ENCODE assay signal across 7 cellular contexts in the genomic region with DNA sequence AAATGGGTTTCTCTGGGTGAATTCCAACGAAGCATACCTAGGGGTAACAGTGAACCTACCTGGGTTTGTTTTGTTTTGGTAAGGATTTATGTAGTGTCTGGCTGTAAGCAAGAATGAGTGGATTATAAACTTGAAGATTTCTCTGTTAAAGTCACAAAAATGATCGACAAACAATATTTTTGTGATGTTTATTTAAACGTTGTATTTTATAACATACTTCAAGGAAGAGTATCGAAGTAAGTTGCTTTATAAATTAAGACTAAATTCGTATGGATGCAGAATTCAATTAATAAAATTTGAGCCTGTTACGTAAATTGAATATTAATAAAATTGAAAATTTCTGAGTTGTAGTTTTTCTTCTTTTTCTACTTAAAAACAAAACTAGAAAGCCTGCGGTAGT. TPM values are rescaled to one million over a fixed set of nuclear protein-coding genes. Genes with fewer than 3 reads are reported as not detected.
DNase-seq lines count a peak whose midpoint lies in the region; ATAC-seq and TF ChIP-seq lines count a peak whose summit lies in the region.

No MANE protein-coding gene starts in this region.

- no peaks in the 10 kb centered on the region for H3K79me2 ChIP-seq in HCT116 (ENCODE audit: insufficient read depth, low read length)
- no peaks in the 10 kb centered on the region for H3K79me2 ChIP-seq in hepatocyte
- no peaks in the 10 kb centered on the region for H3K79me2 ChIP-seq in smooth muscle cell (ENCODE audit: low read depth)

- H3K9me2 ChIP-seq in HCT116 (ENCODE audit: insufficient read depth) (no peaks in the 10 kb centered on the region), hepatocyte (replicated peaks; ENCODE audit: insufficient read depth) (no peaks in the 10 kb centered on the region)

- POLR2A ChIA-PET in HCT116 (lab: Charles Lee) = no interaction called here
- POLR2A ChIA-PET in activated B cell treated with CpG ODN at 0.5 μM for 24 hours (lab: Charles Lee) = interaction anchor here (1.0 kb wide), 1 partner anchor 109 kb away, joined by 4 read pairs; a partner anchor contains a TSS

- BruUV-seq in HCT116 (replicated peaks; lab: Mats Ljungman, UMichigan) = no TSS peak

- peaks cover 4% of the 10 kb centered on the region for H3F3A ChIP-seq in smooth muscle cell (ENCODE audit: low read depth)

- H3K4me1 ChIP-seq in HCT116 (ENCODE audit: control insufficient read depth in 1 of 2, insufficient read depth in 2 of 2, low read length in 2 of 2) (peaks cover 6 to 19% of the 10 kb centered on the region in 2 experiments; a peak in 3 of 4 replicates), hepatocyte (ENCODE audit: insufficient read depth) (no peaks in the 10 kb centered on the region), smooth muscle cell (ENCODE audit: low read depth) (no peaks in the 10 kb centered on the region)

- no peak for TF ChIP-seq POLR2A in HCT116 (IDR thresholded peaks at IDR 0.05; ENCODE audit: borderline replicate concordance, extremely low read depth, insufficient read depth, insufficient read length)

- ATAC-seq in HCT116 (no peak), activated B cell treated with CpG ODN at 0.5 μM for 24 hours (ENCODE audit: low read depth) (no peak)

- TF ChIP-seq CTCF in HCT116 (IDR thresholded peaks at IDR 0.05 in 2 of 3, conservative IDR thresholded peaks at IDR 0.05 in 1 of 3; ENCODE audit: borderline replicate concordance in 1 of 3, insufficient read depth in 1 of 3, low read depth in 2 of 3, low read length in 2 of 3) (no peak), activated B cell treated with CpG ODN at 0.5 μM for 24 hours (IDR thresholded peaks at IDR 0.05) (no peak), hepatocyte (IDR thresholded peaks at IDR 0.05; ENCODE audit: poor library complexity) (no peak), smooth muscle cell (IDR thresholded peaks at IDR 0.05; ENCODE audit: borderline replicate concordance, insufficient read depth, poor library complexity, severe bottlenecking) (no peak)

- H3K4me2 ChIP-seq in HCT116 (ENCODE audit: low read length) (peak overlapping the region; percentile 91), hepatocyte (peak overlapping the region; percentile 99), smooth muscle cell (peak overlapping the region; percentile 83)

- H3K4me3 ChIP-seq in HCT116 (replicated peaks in 1 of 2; ENCODE audit: low read depth in 1 of 2, low read length in 2 of 2) = peak overlapping the region; percentile 58 to 69
- H3K4me3 ChIP-seq in hepatocyte = peak overlapping the region; percentile 87
- peak overlapping the region; percentile 55 for H3K4me3 ChIP-seq in smooth muscle cell

- peaks cover 18% of the 10 kb centered on the region for H3K4me1 Mint-ChIP-seq in activated B cell treated with CpG ODN at 0.5 μM for 24 hours

- no peak for TF ChIP-seq RAD21 in HCT116 (IDR thresholded peaks at IDR 0.05; ENCODE audit: low read depth)

- H3K36me3 ChIP-seq in HCT116 (ENCODE audit: control insufficient read depth in 1 of 2, insufficient read depth in 2 of 2, low read length in 2 of 2) = no peaks in the 10 kb centered on the region
- no peaks in the 10 kb centered on the region for H3K36me3 ChIP-seq in hepatocyte (replicated peaks; ENCODE audit: insufficient read depth, low read depth)
- no peaks in the 10 kb centered on the region for H3K36me3 ChIP-seq in smooth muscle cell (ENCODE audit: low read depth)

- H4K20me1 ChIP-seq in HCT116 (ENCODE audit: insufficient read depth) (no peaks in the 10 kb centered on the region), hepatocyte (ENCODE audit: insufficient read depth, poor library complexity, severe bottlenecking) (no peaks in the 10 kb centered on the region), smooth muscle cell (ENCODE audit: low read depth) (no peaks in the 10 kb centered on the region)

- H3K9ac ChIP-seq in HCT116 (ENCODE audit: low read length) (peak overlapping the region; percentile 61), smooth muscle cell (ENCODE audit: low read depth) (no peak overlapping the region)

- H3K27me3 ChIP-seq in HCT116 (ENCODE audit: insufficient read depth, low read length) (no peaks in the 10 kb centered on the region), hepatocyte (peaks cover 3% of the 10 kb centered on the region), smooth muscle cell (ENCODE audit: low read depth) (peaks cover 51% of the 10 kb centered on the region)

- RAD21 ChIA-PET in HCT116 (lab: Charles Lee; ENCODE audit: low non-redundant PET in 1 of 2, low total read pairs in 2 of 2, uncharacterized antibody in 2 of 2, unreplicated experiment in 2 of 2) = no interaction called here

- H3K36me3 Mint-ChIP-seq in activated B cell treated with CpG ODN at 0.5 μM for 24 hours (ENCODE audit: low read depth) = peaks cover 4% of the 10 kb centered on the region

- H3K27ac ChIP-seq in HCT116 (ENCODE audit: low read depth, low read length) (peak overlapping the region; percentile 69; the same call in 1 of the 2 replicates), hepatocyte (peak overlapping the region; percentile 62), smooth muscle cell (ENCODE audit: low read depth) (no peak overlapping the region)

- DNase-seq in HCT116 (ENCODE audit: low read depth, low spot score) (no peak), activated B cell treated with CpG ODN at 0.5 μM for 24 hours (no peak), hepatocyte (ENCODE audit: low spot score) (no peak), smooth muscle cell (lab: John Stamatoyannopoulos, UW; ENCODE audit: unreplicated experiment) (no peak), NCI-H1048 (lab: John Stamatoyannopoulos, UW) (no peak), SHP77 (lab: John Stamatoyannopoulos, UW) (no peak), NCI-H1092 (lab: John Stamatoyannopoulos, UW) (no peak)

- H2AFZ ChIP-seq in HCT116 (ENCODE audit: low read depth, low read length, poor library complexity, severe bottlenecking) = peak overlapping the region; percentile 81
- H2AFZ ChIP-seq in hepatocyte = peak overlapping the region; percentile 93
- H2AFZ ChIP-seq in smooth muscle cell (ENCODE audit: low read depth) = peak overlapping the region; percentile 69

- CTCF ChIA-PET in HCT116 (lab: Charles Lee) = no interaction called here
- CTCF ChIA-PET in activated B cell treated with CpG ODN at 0.5 μM for 24 hours (lab: Charles Lee) = no interaction called here

- H3K27ac Mint-ChIP-seq in activated B cell treated with CpG ODN at 0.5 μM for 24 hours = peak overlapping the region; percentile 84

- H3K9me3 Mint-ChIP-seq in activated B cell treated with CpG ODN at 0.5 μM for 24 hours = no peaks in the 10 kb centered on the region

- H3K9me3 ChIP-seq in HCT116 (ENCODE audit: control insufficient read depth in 1 of 2, insufficient read depth in 1 of 2, low read depth in 1 of 2, low read length in 2 of 2) (no peaks in the 10 kb centered on the region), hepatocyte (ENCODE audit: low read depth) (no peaks in the 10 kb centered on the region), smooth muscle cell (replicated peaks; ENCODE audit: low read depth) (no peaks in the 10 kb centered on the region)

- intact Hi-C loops in HCT116 (cut with micrococcal nuclease) = no loop called here
- intact Hi-C loops in activated B cell treated with CpG ODN at 0.5 μM for 24 hours (cut with micrococcal nuclease) = loop anchor here (1.0 kb wide), 1 partner anchor 251 kb away; a partner anchor contains a TSS

- H3K4me3 Mint-ChIP-seq in activated B cell treated with CpG ODN at 0.5 μM for 24 hours = peak overlapping the region; percentile 86

- 66% methylated on average over 7 of the region's 7 CpGs for WGBS in hepatocyte (ENCODE audit: low lambda C conversion rate, missing lambda C conversion rate)
- WGBS in smooth muscle cell (ENCODE audit: low lambda C conversion rate) = 57% methylated on average over 7 of the region's 7 CpGs

- H3K27me3 Mint-ChIP-seq in activated B cell treated with CpG ODN at 0.5 μM for 24 hours = no peaks in the 10 kb centered on the region

TF ChIP-seq in HCT116, 20 proteins besides CTCF, POLR2A, EP300 and RAD21 (continues in another document):
- TF ChIP-seq, protein P1, sequence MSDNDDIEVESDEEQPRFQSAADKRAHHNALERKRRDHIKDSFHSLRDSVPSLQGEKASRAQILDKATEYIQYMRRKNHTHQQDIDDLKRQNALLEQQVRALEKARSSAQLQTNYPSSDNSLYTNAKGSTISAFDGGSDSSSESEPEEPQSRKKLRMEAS (IDR thresholded peaks at IDR 0.05) = no peak
- TF ChIP-seq FOSL1 (IDR thresholded peaks at IDR 0.05; ENCODE audit: low read depth) = no peak
- TF ChIP-seq TCF7L2 (IDR thresholded peaks at IDR 0.05; ENCODE audit: borderline replicate concordance, extremely low read depth, insufficient read depth, insufficient read length) = no peak
- TF ChIP-seq, protein P2, sequence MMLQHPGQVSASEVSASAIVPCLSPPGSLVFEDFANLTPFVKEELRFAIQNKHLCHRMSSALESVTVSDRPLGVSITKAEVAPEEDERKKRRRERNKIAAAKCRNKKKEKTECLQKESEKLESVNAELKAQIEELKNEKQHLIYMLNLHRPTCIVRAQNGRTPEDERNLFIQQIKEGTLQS (IDR thresholded peaks at IDR 0.05) = no peak
- no peak for TF ChIP-seq SRF (IDR thresholded peaks at IDR 0.05; ENCODE audit: low read depth)
- TF ChIP-seq CEBPB (IDR thresholded peaks at IDR 0.05; ENCODE audit: low read depth) = no peak
- TF ChIP-seq ELF1 (IDR thresholded peaks at IDR 0.05; ENCODE audit: borderline replicate concordance, low read depth) = no peak

RNA-seq across cellular contexts. Expression of a gene that starts 1.0 kb away (rescaled TPM):
- total RNA-seq in HCT116 (2021; ENCODE audit: unreplicated experiment) = 22.8 TPM
- 4.2 and 5.9 TPM in 2 replicates for polyA plus RNA-seq in HCT116 (2012)
- 22.7 and 27.4 TPM in 2 replicates for total RNA-seq in activated B cell treated with CpG ODN at 0.5 μM for 24 hours
- total RNA-seq in hepatocyte = 4.7 and 8.5 TPM in 2 replicates
- polyA plus RNA-seq in hepatocyte = 1.9 and 3.3 TPM in 2 replicates
- total RNA-seq in smooth muscle cell = 0.36 and 0.94 TPM in 2 replicates
- polyA plus RNA-seq in smooth muscle cell = 0.66 TPM in 1 of 2 replicates, not detected in the other
